In genomic region chr2:60514886-60515407, GRCh38 we compare ENCODE assay signal across 1 cellular context.
TF ChIP-seq lines count a peak whose summit lies in the region.

No MANE protein-coding gene starts in this region.

TF ChIP-seq in WTC11, 78 proteins besides CTCF, POLR2A, EP300 and RAD21 (continued from another document):
- TF ChIP-seq MYBL2 (CRISPR knock-in tag; IDR thresholded peaks at IDR 0.05): no peak
- TF ChIP-seq ZNF138 (CRISPR knock-in tag; conservative IDR thresholded peaks at IDR 0.05): no peak
- no peak for TF ChIP-seq JAZF1 (CRISPR knock-in tag; IDR thresholded peaks at IDR 0.05)
- no peak for TF ChIP-seq ZNF121 (CRISPR knock-in tag; IDR thresholded peaks at IDR 0.05)
- TF ChIP-seq JUN (CRISPR knock-in tag; IDR thresholded peaks at IDR 0.05): no peak
- no peak for TF ChIP-seq USF2 (CRISPR knock-in tag; IDR thresholded peaks at IDR 0.05)
- TF ChIP-seq CREM (CRISPR knock-in tag; IDR thresholded peaks at IDR 0.05): no peak
